ENCODE assay signal across 1 cellular context in genomic region chr1:47478090-47478489, GRCh38.
TF ChIP-seq lines count a peak whose summit lies in the region.

No MANE protein-coding gene starts in this region.

TF ChIP-seq in HepG2, 621 proteins besides CTCF, POLR2A, EP300 and RAD21 (continued from another document and continues in another):
- TF ChIP-seq PRDM10 (CRISPR knock-in tag; IDR thresholded peaks at IDR 0.05; ENCODE audit: low read depth) (no peak), IRF1 (CRISPR knock-in tag; IDR thresholded peaks at IDR 0.05; ENCODE audit: low read depth) (no peak), ZSCAN21 (CRISPR knock-in tag; IDR thresholded peaks at IDR 0.05; ENCODE audit: borderline replicate concordance) (peak; percentile 63; the same call in 1 of the 2 replicates), ZNF691 (CRISPR knock-in tag; IDR thresholded peaks at IDR 0.05; ENCODE audit: borderline replicate concordance, low read depth) (peak; percentile 61; the same call in 1 of the 2 replicates), ISL2 (CRISPR knock-in tag; IDR thresholded peaks at IDR 0.05) (peak; percentile 87), POLR2AphosphoS2 (IDR thresholded peaks at IDR 0.05; ENCODE audit: low read depth, low read length) (no peak), HNF4A (CRISPR knock-in tag; IDR thresholded peaks at IDR 0.05) (peak; percentile 76), NONO (IDR thresholded peaks at IDR 0.05) (no peak), NONO (CRISPR knock-in tag; conservative IDR thresholded peaks at IDR 0.05) (peak; percentile 89), SMAD9 (CRISPR knock-in tag; IDR thresholded peaks at IDR 0.05) (no peak), YY1 (IDR thresholded peaks at IDR 0.05; ENCODE audit: insufficient read depth, insufficient replicate concordance, low read depth, low read length) (no peak), TBP (CRISPR knock-in tag; IDR thresholded peaks at IDR 0.05) (no peak), HMGA1 (CRISPR knock-in tag; conservative IDR thresholded peaks at IDR 0.05) (no peak), SP2 (CRISPR knock-in tag; IDR thresholded peaks at IDR 0.05) (no peak), RFXANK (CRISPR knock-in tag; IDR thresholded peaks at IDR 0.05) (peak; percentile 72; the same call in 1 of the 2 replicates), FLYWCH1 (CRISPR knock-in tag; IDR thresholded peaks at IDR 0.05) (no peak), TAF15 (IDR thresholded peaks at IDR 0.05; ENCODE audit: low read depth, low read length, poor library complexity, severe bottlenecking) (no peak), ZNF567 (CRISPR knock-in tag; IDR thresholded peaks at IDR 0.05; ENCODE audit: borderline replicate concordance) (peak; percentile 54; the same call in 1 of the 2 replicates), RXRA (CRISPR knock-in tag; IDR thresholded peaks at IDR 0.05) (peak; percentile 87; the same call in 1 of the 2 replicates), ZSCAN12 (CRISPR knock-in tag; IDR thresholded peaks at IDR 0.05) (no peak), ZFP90 (CRISPR knock-in tag; IDR thresholded peaks at IDR 0.05; ENCODE audit: borderline replicate concordance) (no peak), ZNF432 (CRISPR knock-in tag; IDR thresholded peaks at IDR 0.05; ENCODE audit: borderline replicate concordance) (no peak), ZNF383 (CRISPR knock-in tag; IDR thresholded peaks at IDR 0.05; ENCODE audit: borderline replicate concordance) (no peak), BRCA1 (CRISPR knock-in tag; IDR thresholded peaks at IDR 0.05) (no peak), ZNF703 (CRISPR knock-in tag; IDR thresholded peaks at IDR 0.05; ENCODE audit: borderline replicate concordance) (peak; percentile 99), ZNF251 (CRISPR knock-in tag; IDR thresholded peaks at IDR 0.05) (no peak), REL (CRISPR knock-in tag; conservative IDR thresholded peaks at IDR 0.05) (no peak), ZNF484 (CRISPR knock-in tag; IDR thresholded peaks at IDR 0.05; ENCODE audit: borderline replicate concordance, low read depth) (no peak), ZNF672 (CRISPR knock-in tag; IDR thresholded peaks at IDR 0.05) (no peak), THAP11 (CRISPR knock-in tag; IDR thresholded peaks at IDR 0.05) (no peak), ZNF878 (CRISPR knock-in tag; IDR thresholded peaks at IDR 0.05) (peak; percentile 94), SIN3A (IDR thresholded peaks at IDR 0.05; ENCODE audit: borderline replicate concordance, low read depth, low read length) (no peak), KLF12 (CRISPR knock-in tag; IDR thresholded peaks at IDR 0.05; ENCODE audit: borderline replicate concordance) (no peak; the same call in 1 of the 2 replicates), PLSCR1 (CRISPR knock-in tag; IDR thresholded peaks at IDR 0.05; ENCODE audit: borderline replicate concordance) (no peak)
- TF ChIP-seq, protein P1, sequence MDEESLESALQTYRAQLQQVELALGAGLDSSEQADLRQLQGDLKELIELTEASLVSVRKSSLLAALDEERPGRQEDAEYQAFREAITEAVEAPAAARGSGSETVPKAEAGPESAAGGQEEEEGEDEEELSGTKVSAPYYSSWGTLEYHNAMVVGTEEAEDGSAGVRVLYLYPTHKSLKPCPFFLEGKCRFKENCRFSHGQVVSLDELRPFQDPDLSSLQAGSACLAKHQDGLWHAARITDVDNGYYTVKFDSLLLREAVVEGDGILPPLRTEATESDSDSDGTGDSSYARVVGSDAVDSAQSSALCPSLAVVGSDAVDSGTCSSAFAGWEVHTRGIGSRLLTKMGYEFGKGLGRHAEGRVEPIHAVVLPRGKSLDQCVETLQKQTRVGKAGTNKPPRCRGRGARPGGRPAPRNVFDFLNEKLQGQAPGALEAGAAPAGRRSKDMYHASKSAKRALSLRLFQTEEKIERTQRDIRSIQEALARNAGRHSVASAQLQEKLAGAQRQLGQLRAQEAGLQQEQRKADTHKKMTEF (CRISPR knock-in tag; IDR thresholded peaks at IDR 0.05): peak; percentile 85
- TF ChIP-seq, protein P2, sequence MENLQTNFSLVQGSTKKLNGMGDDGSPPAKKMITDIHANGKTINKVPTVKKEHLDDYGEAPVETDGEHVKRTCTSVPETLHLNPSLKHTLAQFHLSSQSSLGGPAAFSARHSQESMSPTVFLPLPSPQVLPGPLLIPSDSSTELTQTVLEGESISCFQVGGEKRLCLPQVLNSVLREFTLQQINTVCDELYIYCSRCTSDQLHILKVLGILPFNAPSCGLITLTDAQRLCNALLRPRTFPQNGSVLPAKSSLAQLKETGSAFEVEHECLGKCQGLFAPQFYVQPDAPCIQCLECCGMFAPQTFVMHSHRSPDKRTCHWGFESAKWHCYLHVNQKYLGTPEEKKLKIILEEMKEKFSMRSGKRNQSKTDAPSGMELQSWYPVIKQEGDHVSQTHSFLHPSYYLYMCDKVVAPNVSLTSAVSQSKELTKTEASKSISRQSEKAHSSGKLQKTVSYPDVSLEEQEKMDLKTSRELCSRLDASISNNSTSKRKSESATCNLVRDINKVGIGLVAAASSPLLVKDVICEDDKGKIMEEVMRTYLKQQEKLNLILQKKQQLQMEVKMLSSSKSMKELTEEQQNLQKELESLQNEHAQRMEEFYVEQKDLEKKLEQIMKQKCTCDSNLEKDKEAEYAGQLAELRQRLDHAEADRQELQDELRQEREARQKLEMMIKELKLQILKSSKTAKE (CRISPR knock-in tag; IDR thresholded peaks at IDR 0.05; ENCODE audit: borderline replicate concordance): peak; percentile 82
- TF ChIP-seq, protein P3, sequence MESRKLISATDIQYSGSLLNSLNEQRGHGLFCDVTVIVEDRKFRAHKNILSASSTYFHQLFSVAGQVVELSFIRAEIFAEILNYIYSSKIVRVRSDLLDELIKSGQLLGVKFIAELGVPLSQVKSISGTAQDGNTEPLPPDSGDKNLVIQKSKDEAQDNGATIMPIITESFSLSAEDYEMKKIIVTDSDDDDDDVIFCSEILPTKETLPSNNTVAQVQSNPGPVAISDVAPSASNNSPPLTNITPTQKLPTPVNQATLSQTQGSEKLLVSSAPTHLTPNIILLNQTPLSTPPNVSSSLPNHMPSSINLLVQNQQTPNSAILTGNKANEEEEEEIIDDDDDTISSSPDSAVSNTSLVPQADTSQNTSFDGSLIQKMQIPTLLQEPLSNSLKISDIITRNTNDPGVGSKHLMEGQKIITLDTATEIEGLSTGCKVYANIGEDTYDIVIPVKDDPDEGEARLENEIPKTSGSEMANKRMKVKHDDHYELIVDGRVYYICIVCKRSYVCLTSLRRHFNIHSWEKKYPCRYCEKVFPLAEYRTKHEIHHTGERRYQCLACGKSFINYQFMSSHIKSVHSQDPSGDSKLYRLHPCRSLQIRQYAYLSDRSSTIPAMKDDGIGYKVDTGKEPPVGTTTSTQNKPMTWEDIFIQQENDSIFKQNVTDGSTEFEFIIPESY (CRISPR knock-in tag; IDR thresholded peaks at IDR 0.05): 0 out of 2 replicates have a peak, but pooled peaks have one; percentile 20
- TF ChIP-seq, protein P4, sequence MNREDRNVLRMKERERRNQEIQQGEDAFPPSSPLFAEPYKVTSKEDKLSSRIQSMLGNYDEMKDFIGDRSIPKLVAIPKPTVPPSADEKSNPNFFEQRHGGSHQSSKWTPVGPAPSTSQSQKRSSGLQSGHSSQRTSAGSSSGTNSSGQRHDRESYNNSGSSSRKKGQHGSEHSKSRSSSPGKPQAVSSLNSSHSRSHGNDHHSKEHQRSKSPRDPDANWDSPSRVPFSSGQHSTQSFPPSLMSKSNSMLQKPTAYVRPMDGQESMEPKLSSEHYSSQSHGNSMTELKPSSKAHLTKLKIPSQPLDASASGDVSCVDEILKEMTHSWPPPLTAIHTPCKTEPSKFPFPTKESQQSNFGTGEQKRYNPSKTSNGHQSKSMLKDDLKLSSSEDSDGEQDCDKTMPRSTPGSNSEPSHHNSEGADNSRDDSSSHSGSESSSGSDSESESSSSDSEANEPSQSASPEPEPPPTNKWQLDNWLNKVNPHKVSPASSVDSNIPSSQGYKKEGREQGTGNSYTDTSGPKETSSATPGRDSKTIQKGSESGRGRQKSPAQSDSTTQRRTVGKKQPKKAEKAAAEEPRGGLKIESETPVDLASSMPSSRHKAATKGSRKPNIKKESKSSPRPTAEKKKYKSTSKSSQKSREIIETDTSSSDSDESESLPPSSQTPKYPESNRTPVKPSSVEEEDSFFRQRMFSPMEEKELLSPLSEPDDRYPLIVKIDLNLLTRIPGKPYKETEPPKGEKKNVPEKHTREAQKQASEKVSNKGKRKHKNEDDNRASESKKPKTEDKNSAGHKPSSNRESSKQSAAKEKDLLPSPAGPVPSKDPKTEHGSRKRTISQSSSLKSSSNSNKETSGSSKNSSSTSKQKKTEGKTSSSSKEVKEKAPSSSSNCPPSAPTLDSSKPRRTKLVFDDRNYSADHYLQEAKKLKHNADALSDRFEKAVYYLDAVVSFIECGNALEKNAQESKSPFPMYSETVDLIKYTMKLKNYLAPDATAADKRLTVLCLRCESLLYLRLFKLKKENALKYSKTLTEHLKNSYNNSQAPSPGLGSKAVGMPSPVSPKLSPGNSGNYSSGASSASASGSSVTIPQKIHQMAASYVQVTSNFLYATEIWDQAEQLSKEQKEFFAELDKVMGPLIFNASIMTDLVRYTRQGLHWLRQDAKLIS (CRISPR knock-in tag; IDR thresholded peaks at IDR 0.05): no peak
- TF ChIP-seq, protein P5, sequence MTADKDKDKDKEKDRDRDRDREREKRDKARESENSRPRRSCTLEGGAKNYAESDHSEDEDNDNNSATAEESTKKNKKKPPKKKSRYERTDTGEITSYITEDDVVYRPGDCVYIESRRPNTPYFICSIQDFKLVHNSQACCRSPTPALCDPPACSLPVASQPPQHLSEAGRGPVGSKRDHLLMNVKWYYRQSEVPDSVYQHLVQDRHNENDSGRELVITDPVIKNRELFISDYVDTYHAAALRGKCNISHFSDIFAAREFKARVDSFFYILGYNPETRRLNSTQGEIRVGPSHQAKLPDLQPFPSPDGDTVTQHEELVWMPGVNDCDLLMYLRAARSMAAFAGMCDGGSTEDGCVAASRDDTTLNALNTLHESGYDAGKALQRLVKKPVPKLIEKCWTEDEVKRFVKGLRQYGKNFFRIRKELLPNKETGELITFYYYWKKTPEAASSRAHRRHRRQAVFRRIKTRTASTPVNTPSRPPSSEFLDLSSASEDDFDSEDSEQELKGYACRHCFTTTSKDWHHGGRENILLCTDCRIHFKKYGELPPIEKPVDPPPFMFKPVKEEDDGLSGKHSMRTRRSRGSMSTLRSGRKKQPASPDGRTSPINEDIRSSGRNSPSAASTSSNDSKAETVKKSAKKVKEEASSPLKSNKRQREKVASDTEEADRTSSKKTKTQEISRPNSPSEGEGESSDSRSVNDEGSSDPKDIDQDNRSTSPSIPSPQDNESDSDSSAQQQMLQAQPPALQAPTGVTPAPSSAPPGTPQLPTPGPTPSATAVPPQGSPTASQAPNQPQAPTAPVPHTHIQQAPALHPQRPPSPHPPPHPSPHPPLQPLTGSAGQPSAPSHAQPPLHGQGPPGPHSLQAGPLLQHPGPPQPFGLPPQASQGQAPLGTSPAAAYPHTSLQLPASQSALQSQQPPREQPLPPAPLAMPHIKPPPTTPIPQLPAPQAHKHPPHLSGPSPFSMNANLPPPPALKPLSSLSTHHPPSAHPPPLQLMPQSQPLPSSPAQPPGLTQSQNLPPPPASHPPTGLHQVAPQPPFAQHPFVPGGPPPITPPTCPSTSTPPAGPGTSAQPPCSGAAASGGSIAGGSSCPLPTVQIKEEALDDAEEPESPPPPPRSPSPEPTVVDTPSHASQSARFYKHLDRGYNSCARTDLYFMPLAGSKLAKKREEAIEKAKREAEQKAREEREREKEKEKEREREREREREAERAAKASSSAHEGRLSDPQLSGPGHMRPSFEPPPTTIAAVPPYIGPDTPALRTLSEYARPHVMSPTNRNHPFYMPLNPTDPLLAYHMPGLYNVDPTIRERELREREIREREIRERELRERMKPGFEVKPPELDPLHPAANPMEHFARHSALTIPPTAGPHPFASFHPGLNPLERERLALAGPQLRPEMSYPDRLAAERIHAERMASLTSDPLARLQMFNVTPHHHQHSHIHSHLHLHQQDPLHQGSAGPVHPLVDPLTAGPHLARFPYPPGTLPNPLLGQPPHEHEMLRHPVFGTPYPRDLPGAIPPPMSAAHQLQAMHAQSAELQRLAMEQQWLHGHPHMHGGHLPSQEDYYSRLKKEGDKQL (CRISPR knock-in tag; IDR thresholded peaks at IDR 0.05; ENCODE audit: low read depth): peak; percentile 100
